ENCODE assay signal across 25 cellular contexts in genomic region chr5:36174119-36174518, GRCh38. TPM values are rescaled to one million over a fixed set of nuclear protein-coding genes. Genes with fewer than 3 reads are reported as not detected.
DNase-seq lines count a peak whose midpoint lies in the region; ATAC-seq and TF ChIP-seq lines count a peak whose summit lies in the region.
"Had no signal": no experiment of that assay in that cellular context is flagged by ENCODE, and none has a peak within 500 bp of the region (broad histone marks: within the 10 kb centered on the region; RNA-seq: fewer than 3 reads in every experiment).

No MANE protein-coding gene starts in this region.

- no peak for DNase-seq in activated CD8-positive, alpha-beta T cell treated with anti-CD3 and anti-CD28 coated beads, Interleukin-2, amount 10 ng/mL, durations not matched to agents 7 days and 5 days
- no peak for DNase-seq in activated CD8-positive, alpha-beta T cell treated with anti-CD3 and anti-CD28 coated beads for 36 hours
- DNase-seq in M059J (ENCODE audit: low read depth) (peak; percentile 18), thyroid gland (no peak)
- no peak for DNase-seq in stimulated activated effector memory CD8-positive, alpha-beta T cell treated with anti-CD3 and anti-CD28 coated beads, Interleukin-12 subunit alpha, Interleukin-12 subunit beta, amount 100 ng/mL, for 72 hours (ENCODE audit: low spot score in 2 of 2)
- DNase-seq: activated naive CD4-positive, alpha-beta T cell treated with anti-CD3 and anti-CD28 coated beads for 36 hours; AML-193; brain microvascular endothelial cell; CD4-positive, alpha-beta T cell; effector CD4-positive, alpha-beta T cell; H7; Karpas-422; mucosa of descending colon; NCI-H1436; NCI-H2107; pancreas; SIG-M5; stimulated activated naive CD4-positive, alpha-beta T cell; testis had no signal

- no peak overlapping the region for H3K4me3 Mint-ChIP-seq in activated CD8-positive, alpha-beta T cell treated with anti-CD3 and anti-CD28 coated beads, Interleukin-2, amount 10 ng/mL, durations not matched to agents 7 days and 5 days
- no peak overlapping the region for H3K4me3 Mint-ChIP-seq in activated CD8-positive, alpha-beta T cell treated with anti-CD3 and anti-CD28 coated beads for 36 hours
- H3K4me3 Mint-ChIP-seq in stimulated activated effector memory CD8-positive, alpha-beta T cell treated with anti-CD3 and anti-CD28 coated beads, Interleukin-12 subunit alpha, Interleukin-12 subunit beta, amount 100 ng/mL, for 72 hours: no peak overlapping the region
- H3K4me3 Mint-ChIP-seq: activated naive CD4-positive, alpha-beta T cell treated with anti-CD3 and anti-CD28 coated beads for 36 hours; CD4-positive, alpha-beta T cell had no signal

- 83 to 89% methylated on average over 3 of the region's 3 CpGs for WGBS in thyroid gland, 2 donors

- H3K27me3 ChIP-seq in thyroid gland: no peaks in the 10 kb centered on the region
- H3K27me3 ChIP-seq: brain microvascular endothelial cell, hepatocyte, pancreas, testis had no signal

- peaks cover 4% of the 10 kb centered on the region for H3K4me1 Mint-ChIP-seq in activated CD8-positive, alpha-beta T cell treated with anti-CD3 and anti-CD28 coated beads, Interleukin-2, amount 10 ng/mL, durations not matched to agents 7 days and 5 days (ENCODE audit: low read depth)
- peaks cover 7% of the 10 kb centered on the region for H3K4me1 Mint-ChIP-seq in activated CD8-positive, alpha-beta T cell treated with anti-CD3 and anti-CD28 coated beads for 36 hours (ENCODE audit: low read depth)
- no peaks in the 10 kb centered on the region for H3K4me1 Mint-ChIP-seq in stimulated activated effector memory CD8-positive, alpha-beta T cell treated with anti-CD3 and anti-CD28 coated beads, Interleukin-12 subunit alpha, Interleukin-12 subunit beta, amount 100 ng/mL, for 72 hours

- no peak overlapping the region for H3K4me3 ChIP-seq in thyroid gland (replicated peaks in 1 of 3)
- H3K4me3 ChIP-seq: A549, hepatocyte, mucosa of descending colon, pancreas, testis had no signal

- no peaks in the 10 kb centered on the region for H3K27me3 Mint-ChIP-seq in activated CD8-positive, alpha-beta T cell treated with anti-CD3 and anti-CD28 coated beads, Interleukin-2, amount 10 ng/mL, durations not matched to agents 7 days and 5 days (ENCODE audit: low read depth)
- no peaks in the 10 kb centered on the region for H3K27me3 Mint-ChIP-seq in activated CD8-positive, alpha-beta T cell treated with anti-CD3 and anti-CD28 coated beads for 36 hours
- H3K27me3 Mint-ChIP-seq: CD4-positive, alpha-beta T cell had no signal

- ATAC-seq in activated CD8-positive, alpha-beta T cell treated with anti-CD3 and anti-CD28 coated beads, Interleukin-2, amount 10 ng/mL, durations not matched to agents 7 days and 5 days: no peak
- ATAC-seq in activated CD8-positive, alpha-beta T cell treated with anti-CD3 and anti-CD28 coated beads for 36 hours: no peak
- ATAC-seq in stimulated activated effector memory CD8-positive, alpha-beta T cell treated with anti-CD3 and anti-CD28 coated beads, Interleukin-12 subunit alpha, Interleukin-12 subunit beta, amount 100 ng/mL, for 72 hours: no peak
- ATAC-seq in GM19463 (IDR thresholded peaks at IDR 0.05; ENCODE audit: unreplicated experiment) (no peak), HG03135 (IDR thresholded peaks at IDR 0.05; ENCODE audit: unreplicated experiment) (no peak)
- ATAC-seq: A549, mucosa of descending colon, pancreas had no signal

- H3K27ac Mint-ChIP-seq in activated CD8-positive, alpha-beta T cell treated with anti-CD3 and anti-CD28 coated beads, Interleukin-2, amount 10 ng/mL, durations not matched to agents 7 days and 5 days: peak overlapping the region; percentile 37
- no peak overlapping the region for H3K27ac Mint-ChIP-seq in activated CD8-positive, alpha-beta T cell treated with anti-CD3 and anti-CD28 coated beads for 36 hours
- peak overlapping the region; percentile 11 for H3K27ac Mint-ChIP-seq in stimulated activated effector memory CD8-positive, alpha-beta T cell treated with anti-CD3 and anti-CD28 coated beads, Interleukin-12 subunit alpha, Interleukin-12 subunit beta, amount 100 ng/mL, for 72 hours
- H3K27ac Mint-ChIP-seq: activated naive CD4-positive, alpha-beta T cell treated with anti-CD3 and anti-CD28 coated beads for 36 hours; CD4-positive, alpha-beta T cell had no signal

- H3K9me3 Mint-ChIP-seq in activated CD8-positive, alpha-beta T cell treated with anti-CD3 and anti-CD28 coated beads, Interleukin-2, amount 10 ng/mL, durations not matched to agents 7 days and 5 days (ENCODE audit: insufficient read depth): no peaks in the 10 kb centered on the region
- H3K9me3 Mint-ChIP-seq in activated CD8-positive, alpha-beta T cell treated with anti-CD3 and anti-CD28 coated beads for 36 hours: no peaks in the 10 kb centered on the region
- no peaks in the 10 kb centered on the region for H3K9me3 Mint-ChIP-seq in stimulated activated effector memory CD8-positive, alpha-beta T cell treated with anti-CD3 and anti-CD28 coated beads, Interleukin-12 subunit alpha, Interleukin-12 subunit beta, amount 100 ng/mL, for 72 hours
- H3K9me3 Mint-ChIP-seq: activated naive CD4-positive, alpha-beta T cell treated with anti-CD3 and anti-CD28 coated beads for 36 hours; CD4-positive, alpha-beta T cell had no signal

- POLR2A ChIA-PET in activated CD8-positive, alpha-beta T cell treated with anti-CD3 and anti-CD28 coated beads, Interleukin-2, amount 10 ng/mL, durations not matched to agents 7 days and 5 days (lab: Charles Lee): no interaction called here
- POLR2A ChIA-PET in activated CD8-positive, alpha-beta T cell treated with anti-CD3 and anti-CD28 coated beads for 36 hours (lab: Charles Lee): interaction anchor here (0.6 kb wide), 1 partner anchor 23 kb away, joined by 3 read pairs; the partner anchor contains the start of gene LMBRD2

- intact Hi-C loops in activated CD8-positive, alpha-beta T cell treated with anti-CD3 and anti-CD28 coated beads for 36 hours (cut with micrococcal nuclease): no loop called here
- intact Hi-C loops in thyroid gland (cut with DNase I): no loop called here

- no peak for TF ChIP-seq POLR2A in thyroid gland (IDR thresholded peaks at IDR 0.05)

- CTCF ChIA-PET in activated CD8-positive, alpha-beta T cell treated with anti-CD3 and anti-CD28 coated beads, Interleukin-2, amount 10 ng/mL, durations not matched to agents 7 days and 5 days (lab: Charles Lee): interaction anchor here (1.5 kb wide), 1 partner anchor 23 kb away, joined by 3 read pairs; no protein-coding TSS in a partner anchor
- CTCF ChIA-PET in activated CD8-positive, alpha-beta T cell treated with anti-CD3 and anti-CD28 coated beads for 36 hours (lab: Charles Lee): no interaction called here

- peaks cover 58% of the 10 kb centered on the region for H3K36me3 Mint-ChIP-seq in activated CD8-positive, alpha-beta T cell treated with anti-CD3 and anti-CD28 coated beads, Interleukin-2, amount 10 ng/mL, durations not matched to agents 7 days and 5 days (ENCODE audit: low read depth)
- peaks cover 56% of the 10 kb centered on the region for H3K36me3 Mint-ChIP-seq in activated CD8-positive, alpha-beta T cell treated with anti-CD3 and anti-CD28 coated beads for 36 hours (ENCODE audit: low read depth)
- peaks cover 99% of the 10 kb centered on the region for H3K36me3 Mint-ChIP-seq in stimulated activated effector memory CD8-positive, alpha-beta T cell treated with anti-CD3 and anti-CD28 coated beads, Interleukin-12 subunit alpha, Interleukin-12 subunit beta, amount 100 ng/mL, for 72 hours

- H3K4me1 ChIP-seq in thyroid gland: no peaks in the 10 kb centered on the region
- H3K4me1 ChIP-seq: A549, testis had no signal

- peaks cover 0 to 24% of the 10 kb centered on the region in 2 donors for H3K36me3 ChIP-seq in thyroid gland

- no peak for TF ChIP-seq CTCF in activated CD8-positive, alpha-beta T cell treated with anti-CD3 and anti-CD28 coated beads for 36 hours (IDR thresholded peaks at IDR 0.05)
- TF ChIP-seq CTCF in thyroid gland (IDR thresholded peaks at IDR 0.05): no peak

- no peaks in the 10 kb centered on the region for H3K9me3 ChIP-seq in thyroid gland
- H3K9me3 ChIP-seq: A549, mucosa of descending colon, pancreas, testis had no signal

- peak overlapping the region; percentile 92 for H3K27ac ChIP-seq in cingulate gyrus (ENCODE audit: low read depth, low read length)
- H3K27ac ChIP-seq in thyroid gland: no peak overlapping the region
- H3K27ac ChIP-seq: A549, brain microvascular endothelial cell, hepatocyte, HL-60, pancreas, testis had no signal

RNA-seq across cellular contexts. Expression of gene SKP2, which starts 22.2 kb away (rescaled TPM):
- total RNA-seq in activated CD8-positive, alpha-beta T cell treated with anti-CD3 and anti-CD28 coated beads, Interleukin-2, amount 10 ng/mL, durations not matched to agents 7 days and 5 days: 10 to 100 TPM; 54.6 to 61.4 TPM
- total RNA-seq in activated CD8-positive, alpha-beta T cell treated with anti-CD3 and anti-CD28 coated beads for 36 hours: 10 to 100 TPM; 55.8 to 60.2 TPM
- total RNA-seq in M059J (2014; rRNA removed; shearing (Covaris generic)): 62.7 and 63.6 TPM in 2 replicates
- 10 to 100 TPM in 1 of 4 donors, 1 to 10 TPM in 3; 4.8 to 10.3 (median 8.8) TPM for total RNA-seq in thyroid gland

RNA-seq across cellular contexts. Expression of gene LMBRD2, which starts 22.4 kb away (rescaled TPM):
- total RNA-seq in activated CD8-positive, alpha-beta T cell treated with anti-CD3 and anti-CD28 coated beads, Interleukin-2, amount 10 ng/mL, durations not matched to agents 7 days and 5 days: 10 to 100 TPM; 11.5 to 11.8 TPM
- total RNA-seq in activated CD8-positive, alpha-beta T cell treated with anti-CD3 and anti-CD28 coated beads for 36 hours: 10 to 100 TPM in 1 of 2 experiments, 1 to 10 TPM in 1; 9.9 to 10.8 TPM
- 7.2 and 10.3 TPM in 2 replicates for total RNA-seq in M059J (2014; rRNA removed; shearing (Covaris generic))
- total RNA-seq in thyroid gland: 10 to 100 TPM; 18.1 to 23.5 (median 19.4) TPM
